In genomic region chr2:182447163-182447562, GRCh38 we compare ENCODE assay signal across 31 cellular contexts. TPM values are rescaled to one million over a fixed set of nuclear protein-coding genes. Genes with fewer than 3 reads are reported as not detected.
"Had no signal": no experiment of that assay in that cellular context is flagged by ENCODE, and none has a peak within 500 bp of the region (broad histone marks: within the 10 kb centered on the region; RNA-seq: fewer than 3 reads in every experiment).

No MANE protein-coding gene starts in this region.

- H3K4me1 ChIP-seq: adrenal gland, gastroesophageal sphincter, spleen, upper lobe of left lung had no signal

- H3K36me3 ChIP-seq: adrenal gland, gastroesophageal sphincter, spleen, upper lobe of left lung had no signal

- ATAC-seq: gastroesophageal sphincter; naive thymus-derived CD8-positive, alpha-beta T cell had no signal

- H3K9me3 ChIP-seq: adrenal gland, gastroesophageal sphincter, upper lobe of left lung had no signal

- H3K4me3 ChIP-seq: adrenal gland, gastroesophageal sphincter, spleen, upper lobe of left lung had no signal

- H3K27ac ChIP-seq: gastroesophageal sphincter, spleen, upper lobe of left lung, VCaP had no signal

- DNase-seq: activated CD4-positive, alpha-beta T cell treated with anti-CD3 and anti-CD28 coated beads for 4 hours; activated CD4-positive, alpha-beta T cell treated with anti-CD3 and anti-CD28 coated beads, Interleukin-2, amount 50 U/mL, for 48 hours; activated CD8-positive, alpha-beta memory T cell treated with anti-CD3 and anti-CD28 coated beads for 24 hours; activated effector memory CD4-positive, alpha-beta T cell treated with Interleukin-2 at 50 U/mL for 16 hours; activated naive CD4-positive, alpha-beta T cell treated with Interleukin-2 at 50 U/mL for 16 hours; central memory CD4-positive, alpha-beta T cell; dermis blood vessel endothelial cell; effector CD4-positive, alpha-beta T cell; head of caudate nucleus; hippocampal formation; left cardiac atrium; left ventricle myocardium superior; midbrain; naive thymus-derived CD8-positive, alpha-beta T cell; nucleus accumbens; posterior cingulate gyrus; right cardiac atrium; spleen; stimulated activated naive CD4-positive, alpha-beta T cell treated with Interleukin-2 at 50 U/mL for 16 hours; SW 1271; T-helper 9 cell; upper lobe of left lung had no signal

- FAIRE-seq: astrocyte, colon, endometrium, keratinocyte, TTC549 had no signal

- H3K27me3 ChIP-seq: adrenal gland, gastroesophageal sphincter, spleen, upper lobe of left lung had no signal

RNA-seq across cellular contexts. Expression of gene PDE1A, which starts 20.3 kb away (rescaled TPM):
- total RNA-seq: epithelial cell of proximal tubule; naive thymus-derived CD8-positive, alpha-beta T cell had no signal
- polyA plus RNA-seq: naive thymus-derived CD8-positive, alpha-beta T cell had no signal
